ENCODE assay signal across 1 cellular context in genomic region chr12:100229036-100229635, GRCh38.
TF ChIP-seq lines count a peak whose summit lies in the region.

No MANE protein-coding gene starts in this region.

TF ChIP-seq in H1, 55 proteins besides CTCF, POLR2A, EP300 and RAD21:
- TF ChIP-seq CBX8 (IDR thresholded peaks at IDR 0.05; ENCODE audit: borderline replicate concordance, low read depth, low read length) (no peak), TAF7 (optimal IDR thresholded peaks at IDR 0.05; ENCODE audit: borderline replicate concordance, low read depth, low read length) (no peak), CHD7 (IDR thresholded peaks at IDR 0.05; ENCODE audit: insufficient replicate concordance, low read length) (no peak), ZNF274 (IDR thresholded peaks at IDR 0.05; ENCODE audit: borderline replicate concordance, extremely low read depth, low read length) (no peak), HDAC6 (IDR thresholded peaks at IDR 0.05; ENCODE audit: low read depth, low read length) (no peak), JUND (IDR thresholded peaks at IDR 0.05; ENCODE audit: low read length) (no peak), SIN3A (conservative IDR thresholded peaks at IDR 0.05 in 1 of 2, IDR thresholded peaks at IDR 0.05 in 1 of 2; ENCODE audit: low read depth in 1 of 2, low read length in 2 of 2) (no peak), TAF1 (IDR thresholded peaks at IDR 0.05; ENCODE audit: low read depth, low read length) (no peak), SIRT6 (IDR thresholded peaks at IDR 0.05; ENCODE audit: low read length) (no peak), POU5F1 (IDR thresholded peaks at IDR 0.05; ENCODE audit: low read depth, low read length) (no peak), RXRA (IDR thresholded peaks at IDR 0.05; ENCODE audit: insufficient read depth, low read depth, low read length) (no peak), SP2 (IDR thresholded peaks at IDR 0.05; ENCODE audit: low read length) (no peak), FOSL1 (IDR thresholded peaks at IDR 0.05; ENCODE audit: insufficient read depth, low read depth, low read length) (no peak)
TF ChIP-seq in H1: peak in this region for 0.
